Comparison of ENCODE assay signal across 8 cellular contexts in genomic region chr17:41917192-41917591, GRCh38. TPM values are rescaled to one million over a fixed set of nuclear protein-coding genes. Genes with fewer than 3 reads are reported as not detected.
DNase-seq lines count a peak whose midpoint lies in the region; ATAC-seq lines count a peak whose summit lies in the region.

No MANE protein-coding gene starts in this region.

- ATAC-seq in activated CD8-positive, alpha-beta T cell treated with anti-CD3 and anti-CD28 coated beads, Interleukin-2, amount 10 ng/mL, durations not matched to agents 7 days and 5 days, result no peak
- no peak for ATAC-seq in stimulated activated naive B cell treated with anti-CD40 and anti-IgM and Interleukin-4, amounts not matched to agents 10 μg/mL and 1 μg/mL and 100 μg/mL, for 72 hours (replicated peaks)
- no peak for ATAC-seq in GM19328 (IDR thresholded peaks at IDR 0.05; ENCODE audit: unreplicated experiment)

- H3K4me1 ChIP-seq in iPS-15b (ENCODE audit: control insufficient read depth, insufficient read depth, low read length), result peaks cover 27% of the 10 kb centered on the region

- peak overlapping the region; percentile 90 for H3K27ac Mint-ChIP-seq in activated naive CD4-positive, alpha-beta T cell treated with anti-CD3 and anti-CD28 coated beads, Interleukin-2, amount 10 ng/mL, durations not matched to agents 7 days and 5 days
- H3K27ac Mint-ChIP-seq in activated CD8-positive, alpha-beta T cell treated with anti-CD3 and anti-CD28 coated beads, Interleukin-2, amount 10 ng/mL, durations not matched to agents 7 days and 5 days, result peak overlapping the region; percentile 95
- H3K27ac Mint-ChIP-seq in stimulated activated naive B cell treated with anti-CD40 and anti-IgM and Interleukin-4, amounts not matched to agents 10 μg/mL and 1 μg/mL and 100 μg/mL, for 72 hours, result peak overlapping the region; percentile 20

- no peaks in the 10 kb centered on the region for H3K27me3 ChIP-seq in iPS-15b (ENCODE audit: control insufficient read depth, insufficient read depth, low read length)

- no peaks in the 10 kb centered on the region for H3K27me3 Mint-ChIP-seq in activated naive CD4-positive, alpha-beta T cell treated with anti-CD3 and anti-CD28 coated beads, Interleukin-2, amount 10 ng/mL, durations not matched to agents 7 days and 5 days
- H3K27me3 Mint-ChIP-seq in activated CD8-positive, alpha-beta T cell treated with anti-CD3 and anti-CD28 coated beads, Interleukin-2, amount 10 ng/mL, durations not matched to agents 7 days and 5 days (ENCODE audit: low read depth), result no peaks in the 10 kb centered on the region
- no peaks in the 10 kb centered on the region for H3K27me3 Mint-ChIP-seq in stimulated activated naive B cell treated with anti-CD40 and anti-IgM and Interleukin-4, amounts not matched to agents 10 μg/mL and 1 μg/mL and 100 μg/mL, for 72 hours

- H3K4me3 ChIP-seq in iPS-15b (ENCODE audit: low read depth, low read length), result peak overlapping the region; percentile 91

- peak overlapping the region; percentile 97 for H3K9ac ChIP-seq in iPS-15b (ENCODE audit: low read depth, low read length)

- no peaks in the 10 kb centered on the region for H3K9me3 Mint-ChIP-seq in activated naive CD4-positive, alpha-beta T cell treated with anti-CD3 and anti-CD28 coated beads, Interleukin-2, amount 10 ng/mL, durations not matched to agents 7 days and 5 days
- H3K9me3 Mint-ChIP-seq in activated CD8-positive, alpha-beta T cell treated with anti-CD3 and anti-CD28 coated beads, Interleukin-2, amount 10 ng/mL, durations not matched to agents 7 days and 5 days (ENCODE audit: insufficient read depth), result no peaks in the 10 kb centered on the region
- H3K9me3 Mint-ChIP-seq in stimulated activated naive B cell treated with anti-CD40 and anti-IgM and Interleukin-4, amounts not matched to agents 10 μg/mL and 1 μg/mL and 100 μg/mL, for 72 hours, result no peaks in the 10 kb centered on the region

- POLR2A ChIA-PET in activated CD8-positive, alpha-beta T cell treated with anti-CD3 and anti-CD28 coated beads, Interleukin-2, amount 10 ng/mL, durations not matched to agents 7 days and 5 days (lab: Charles Lee), result interaction anchor here (1.1 to 2.9 kb wide), 5 partner anchors 12 to 693 kb away, joined by 3 to 49 read pairs (median 8); partner anchors contain the start of genes EIF1, KLHL11, ODAD4 and TUBG1

- DNase-seq in activated naive CD4-positive, alpha-beta T cell treated with anti-CD3 and anti-CD28 coated beads, Interleukin-2, amount 10 ng/mL, durations not matched to agents 7 days and 5 days, result no peak
- no peak for DNase-seq in activated naive CD4-positive, alpha-beta T cell (lab: John Stamatoyannopoulos, UW)
- DNase-seq in activated CD8-positive, alpha-beta T cell treated with anti-CD3 and anti-CD28 coated beads, Interleukin-2, amount 10 ng/mL, durations not matched to agents 7 days and 5 days, result no peak
- no peak for DNase-seq in stimulated activated naive B cell treated with anti-CD40 and anti-IgM and Interleukin-4, amounts not matched to agents 10 μg/mL and 1 μg/mL and 100 μg/mL, for 72 hours
- DNase-seq in NCI-H1048 (lab: John Stamatoyannopoulos, UW), result no peak
- no peak for DNase-seq in stimulated activated CD4-positive, alpha-beta T cell treated with anti-CD3 and anti-CD28 coated beads, Interleukin-4, amount 100 ng/mL, for 1 hour

- H3K9me3 ChIP-seq in iPS-15b (ENCODE audit: control insufficient read depth, insufficient read depth, low read length), result no peaks in the 10 kb centered on the region

- H3K36me3 Mint-ChIP-seq in activated naive CD4-positive, alpha-beta T cell treated with anti-CD3 and anti-CD28 coated beads, Interleukin-2, amount 10 ng/mL, durations not matched to agents 7 days and 5 days, result peaks cover 27% of the 10 kb centered on the region
- peaks cover 37% of the 10 kb centered on the region for H3K36me3 Mint-ChIP-seq in activated CD8-positive, alpha-beta T cell treated with anti-CD3 and anti-CD28 coated beads, Interleukin-2, amount 10 ng/mL, durations not matched to agents 7 days and 5 days (ENCODE audit: low read depth)
- peaks cover 13 to 33% of the 10 kb centered on the region in 2 donors for H3K36me3 Mint-ChIP-seq in stimulated activated naive B cell treated with anti-CD40 and anti-IgM and Interleukin-4, amounts not matched to agents 10 μg/mL and 1 μg/mL and 100 μg/mL, for 72 hours

- peaks cover 27% of the 10 kb centered on the region for H3K36me3 ChIP-seq in iPS-15b (ENCODE audit: control insufficient read depth, insufficient read depth, low read length)

- peak overlapping the region; percentile 95 for H3K4me3 Mint-ChIP-seq in activated naive CD4-positive, alpha-beta T cell treated with anti-CD3 and anti-CD28 coated beads, Interleukin-2, amount 10 ng/mL, durations not matched to agents 7 days and 5 days
- peak overlapping the region; percentile 93 for H3K4me3 Mint-ChIP-seq in activated CD8-positive, alpha-beta T cell treated with anti-CD3 and anti-CD28 coated beads, Interleukin-2, amount 10 ng/mL, durations not matched to agents 7 days and 5 days
- peak overlapping the region; percentile 97 to 98 for H3K4me3 Mint-ChIP-seq in stimulated activated naive B cell treated with anti-CD40 and anti-IgM and Interleukin-4, amounts not matched to agents 10 μg/mL and 1 μg/mL and 100 μg/mL, for 72 hours

- peaks cover 48% of the 10 kb centered on the region for H3K4me1 Mint-ChIP-seq in activated naive CD4-positive, alpha-beta T cell treated with anti-CD3 and anti-CD28 coated beads, Interleukin-2, amount 10 ng/mL, durations not matched to agents 7 days and 5 days
- peaks cover 44% of the 10 kb centered on the region for H3K4me1 Mint-ChIP-seq in activated CD8-positive, alpha-beta T cell treated with anti-CD3 and anti-CD28 coated beads, Interleukin-2, amount 10 ng/mL, durations not matched to agents 7 days and 5 days (ENCODE audit: low read depth)
- H3K4me1 Mint-ChIP-seq in stimulated activated naive B cell treated with anti-CD40 and anti-IgM and Interleukin-4, amounts not matched to agents 10 μg/mL and 1 μg/mL and 100 μg/mL, for 72 hours, result peaks cover 27 to 51% of the 10 kb centered on the region in 2 donors

- CTCF ChIA-PET in activated naive CD4-positive, alpha-beta T cell treated with anti-CD3 and anti-CD28 coated beads, Interleukin-2, amount 10 ng/mL, durations not matched to agents 7 days and 5 days (lab: Charles Lee), result interaction anchor here (1.7 to 2.1 kb wide), 2 partner anchors 43 to 48 kb away, joined by 5 to 6 read pairs; no protein-coding TSS in a partner anchor
- CTCF ChIA-PET in activated CD8-positive, alpha-beta T cell treated with anti-CD3 and anti-CD28 coated beads, Interleukin-2, amount 10 ng/mL, durations not matched to agents 7 days and 5 days (lab: Charles Lee), result interaction anchor here (0.5 to 1.5 kb wide), 3 partner anchors 9 to 270 kb away, joined by 3 to 4 read pairs (median 4); partner anchors contain the start of gene DNAJC7

RNA-seq across cellular contexts. Expression of gene ACLY, which starts 1.6 kb away (rescaled TPM):
- total RNA-seq in activated CD8-positive, alpha-beta T cell treated with anti-CD3 and anti-CD28 coated beads, Interleukin-2, amount 10 ng/mL, durations not matched to agents 7 days and 5 days, result 100 to 1,000 TPM; 177 to 185 TPM

RNA-seq across cellular contexts. Expression of gene ODAD4, which starts 13.2 kb away (rescaled TPM):
- under 1 TPM; 0.89 to 0.97 TPM for total RNA-seq in activated CD8-positive, alpha-beta T cell treated with anti-CD3 and anti-CD28 coated beads, Interleukin-2, amount 10 ng/mL, durations not matched to agents 7 days and 5 days

RNA-seq across cellular contexts. Expression of gene CNP, which starts 49.4 kb away (rescaled TPM):
- 10 to 100 TPM; 93.4 to 94.6 TPM for total RNA-seq in activated CD8-positive, alpha-beta T cell treated with anti-CD3 and anti-CD28 coated beads, Interleukin-2, amount 10 ng/mL, durations not matched to agents 7 days and 5 days

RNA-seq across cellular contexts. Expression of gene KLHL11, which starts 52.0 kb away (rescaled TPM):
- total RNA-seq in activated CD8-positive, alpha-beta T cell treated with anti-CD3 and anti-CD28 coated beads, Interleukin-2, amount 10 ng/mL, durations not matched to agents 7 days and 5 days, result 10 to 100 TPM; 12.3 to 13.2 TPM

Comparison
In these comparisons a context has a peak if more than half of its experiments do, and no peak if none do; other contexts are left out.
1. H3K27ac Mint-ChIP-seq: peak in every context shown above with its lines; median percentile 95 in activated CD8-positive, alpha-beta T cell treated with anti-CD3 and anti-CD28 coated beads, Interleukin-2, amount 10 ng/mL, durations not matched to agents 7 days and 5 days; 90 in activated naive CD4-positive, alpha-beta T cell treated with anti-CD3 and anti-CD28 coated beads, Interleukin-2, amount 10 ng/mL, durations not matched to agents 7 days and 5 days; 20 in stimulated activated naive B cell treated with anti-CD40 and anti-IgM and Interleukin-4, amounts not matched to agents 10 μg/mL and 1 μg/mL and 100 μg/mL, for 72 hours.